ENCODE assay signal across 8 cellular contexts in the genomic region with DNA sequence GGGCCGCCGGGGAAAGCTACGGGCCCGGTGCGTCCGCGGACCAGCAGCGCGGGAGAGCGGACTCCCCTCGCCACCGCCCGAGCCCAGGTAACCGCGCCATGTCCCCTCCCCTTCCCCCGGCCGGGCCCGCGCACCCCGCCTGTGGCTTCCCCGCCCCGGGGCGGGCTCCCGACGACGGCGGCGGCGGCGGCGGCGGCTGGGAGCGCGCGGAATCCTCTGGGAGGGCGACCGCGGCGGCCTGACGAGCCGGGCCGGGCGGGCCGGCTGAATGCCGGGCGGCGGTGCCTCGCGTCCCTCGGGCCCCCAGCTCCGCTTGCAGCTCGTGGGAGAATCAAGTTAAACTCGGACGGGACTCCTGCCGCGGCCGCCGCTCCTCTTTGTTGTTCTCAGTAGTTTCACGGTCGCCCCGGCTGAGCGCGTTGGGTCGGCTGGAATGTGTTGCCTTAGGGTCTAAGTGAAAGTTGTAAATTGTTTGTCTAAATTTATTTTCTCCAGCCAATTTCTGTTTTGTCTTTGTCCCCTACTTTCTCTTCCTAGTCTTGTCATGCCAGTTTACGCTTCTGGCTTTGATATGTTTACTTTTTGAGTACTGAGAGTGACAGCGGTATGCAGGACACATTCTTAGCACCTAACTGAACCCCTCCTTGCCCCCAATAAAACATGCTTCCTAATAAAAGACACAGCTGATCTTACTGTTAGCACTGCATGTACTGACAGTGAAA. TPM values are rescaled to one million over a fixed set of nuclear protein-coding genes. Genes with fewer than 3 reads are reported as not detected.
A peak's percentile ranks its signal among the peaks of the same experiment; 100 is the strongest.
DNase-seq lines count a peak whose midpoint lies in the region; ATAC-seq and TF ChIP-seq lines count a peak whose summit lies in the region.

No MANE protein-coding gene starts in this region.

- H3K27me3 ChIP-seq in duodenal mucosa (ENCODE audit: control insufficient read depth in 1 of 2, insufficient read depth in 2 of 2, low read length in 2 of 2) (no peaks in the 10 kb centered on the region), lung (ENCODE audit: control insufficient read depth, insufficient read depth) (no peaks in the 10 kb centered on the region)

- H3K36me3 ChIP-seq in duodenal mucosa (ENCODE audit: control insufficient read depth in 1 of 2, insufficient read depth in 2 of 2, low read length in 2 of 2) (peaks cover 0 to 6% of the 10 kb centered on the region in 2 donors), lung (ENCODE audit: control insufficient read depth in 2 of 2, insufficient read depth in 2 of 2, low read length in 2 of 2) (no peaks in the 10 kb centered on the region)

- WGBS in lung, 2 donors: 0% methylated on average over 26 to 66 of the region's 66 CpGs

- peak; percentile 64 for ATAC-seq in HG02852 (IDR thresholded peaks at IDR 0.05; ENCODE audit: unreplicated experiment)
- ATAC-seq in lung (ENCODE audit: insufficient read depth, low FRiP score): peak; percentile 87

- TF ChIP-seq CTCF in lung (IDR thresholded peaks at IDR 0.05; ENCODE audit: control extremely low read depth, extremely low read depth): no peak

- H3K27ac ChIP-seq in duodenal mucosa (ENCODE audit: low read depth, low read length): peak overlapping the region; percentile 98
- peak overlapping the region; percentile 100 for H3K27ac ChIP-seq in lung (ENCODE audit: low read depth in 1 of 2, low read length in 1 of 2)

- no peaks in the 10 kb centered on the region for H3K9me3 ChIP-seq in duodenal mucosa (ENCODE audit: control insufficient read depth in 1 of 2, low read length in 2 of 2)
- H3K9me3 ChIP-seq in lung (ENCODE audit: control insufficient read depth in 2 of 2, insufficient read depth in 1 of 2, low read length in 1 of 2): no peaks in the 10 kb centered on the region

- H3K4me1 ChIP-seq in duodenal mucosa (ENCODE audit: control insufficient read depth in 1 of 2, insufficient read depth in 2 of 2, low read length in 2 of 2) (peaks cover 25 to 34% of the 10 kb centered on the region in 2 donors), lung (ENCODE audit: control insufficient read depth in 2 of 2, insufficient read depth in 2 of 2, low read length in 2 of 2) (peaks cover 6 to 33% of the 10 kb centered on the region in 2 donors)

- peak overlapping the region; percentile 84 to 91 for H3K9ac ChIP-seq in duodenal mucosa (ENCODE audit: low read depth in 1 of 2, low read length in 2 of 2)

- H3K4me3 ChIP-seq in duodenal mucosa (ENCODE audit: low read depth in 1 of 2, low read length in 2 of 2) (peak overlapping the region; percentile 80 to 98), lung (peak overlapping the region; percentile 97)

- peak; percentile 33 to 55 for DNase-seq in NCI-H524 (lab: John Stamatoyannopoulos, UW)
- DNase-seq in NCI-H524 treated with DMSO at 0.1 percent for 48 hours (lab: John Stamatoyannopoulos, UW): no peak
- DNase-seq in NCI-H2107 treated with DMSO at 0.1 percent for 48 hours (lab: John Stamatoyannopoulos, UW; ENCODE audit: unreplicated experiment): peak; percentile 40
- DNase-seq in activated CD4-positive, alpha-beta T cell treated with anti-CD3 and anti-CD28 coated beads, Interleukin-2, amount 50 U/mL, for 1 hour: peak; percentile 66
- DNase-seq in lung (ENCODE audit: low spot score): peak; percentile 70
- peak; percentile 31 to 53 (median 40) for DNase-seq in stimulated activated CD4-positive, alpha-beta T cell treated with anti-CD3 and anti-CD28 coated beads, TNF-alpha, amount 100 ng/mL, for 1 hour (ENCODE audit: low read depth in 3 of 3, low spot score in 1 of 3)

RNA-seq across cellular contexts. Expression of gene SMAD4, which starts 0.7 kb away (rescaled TPM):
- 100 to 1,000 TPM in 1 of 2 donors, 10 to 100 TPM in 1; 86.5 to 143 TPM for total RNA-seq in lung
- polyA plus RNA-seq in lung: 10 to 100 TPM; 12.5 to 34.8 TPM
